34 cellular contexts compared by ENCODE assay signal in the genomic region with DNA sequence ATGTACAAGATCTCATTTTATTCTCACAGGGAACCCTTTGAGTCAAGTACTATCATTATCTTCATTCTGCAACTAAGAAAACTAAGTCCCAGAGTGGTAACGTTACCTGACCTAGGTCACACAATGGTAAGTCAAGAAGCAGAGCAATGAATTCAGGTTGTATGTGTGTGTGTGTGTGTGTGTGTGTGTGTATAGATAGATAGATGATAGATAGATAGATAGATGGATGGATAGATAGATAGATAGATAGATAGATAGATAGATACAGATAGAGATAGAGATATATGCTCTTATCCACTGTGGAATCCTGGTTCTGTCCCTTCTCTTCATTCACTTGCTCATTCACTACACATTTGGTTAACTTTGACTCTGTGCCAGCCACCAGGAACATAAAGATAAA.
"Had no signal": no experiment of that assay in that cellular context is flagged by ENCODE, and none has a peak within 500 bp of the region (broad histone marks: within the 10 kb centered on the region; RNA-seq: fewer than 3 reads in every experiment).

No MANE protein-coding gene starts in this region.

- ATAC-seq: activated naive CD4-positive, alpha-beta T cell treated with anti-CD3 and anti-CD28 coated beads, Interleukin-2, amount 50 U/mL, for 72 hours; activated naive CD8-positive, alpha-beta T cell treated with anti-CD3 and anti-CD28 coated beads, Interleukin-2, amount 50 U/mL, for 24 hours; activated T-cell treated with anti-CD3 and anti-CD28 coated beads, Interleukin-2, amount 50 U/mL, for 4 hours; activated T-cell treated with anti-CD3 and anti-CD28 coated beads, Interleukin-2, amount 50 U/mL, for 72 hours; activated T-helper 17 cell treated with anti-CD3 and anti-CD28 coated beads, Interleukin-2, amount 50 U/mL, for 72 hours; body of pancreas had no signal

- H3K4me1 ChIP-seq: adrenal gland, ascending aorta, breast epithelium had no signal

- H3K36me3 ChIP-seq: adrenal gland, ascending aorta, brain microvascular endothelial cell, breast epithelium, cardiac muscle cell had no signal

- H3K4me3 ChIP-seq: adrenal gland, ascending aorta, body of pancreas, breast epithelium, cardiac muscle cell had no signal

- DNase-seq: activated effector memory CD4-positive, alpha-beta T cell treated with anti-CD3 and anti-CD28 coated beads, Interleukin-2, amount 50 U/mL, for 16 hours; activated effector memory CD4-positive, alpha-beta T cell treated with Interleukin-2 at 50 U/mL for 16 hours; activated gamma-delta T cell; activated gamma-delta T cell treated with Interleukin-2 at 50 U/mL for 16 hours; activated naive CD4-positive, alpha-beta T cell; activated naive CD4-positive, alpha-beta T cell treated with anti-CD3 and anti-CD28 coated beads for 36 hours; activated naive CD4-positive, alpha-beta T cell treated with anti-CD3 and anti-CD28 coated beads, Interleukin-2, amount 10 ng/mL, durations not matched to agents 7 days and 5 days; activated naive CD4-positive, alpha-beta T cell treated with anti-CD3 and anti-CD28 coated beads, Interleukin-2, amount 50 U/mL, for 16 hours; activated naive CD4-positive, alpha-beta T cell treated with Interleukin-2 at 50 U/mL for 16 hours; activated naive CD8-positive, alpha-beta T cell treated with anti-CD3 and anti-CD28 coated beads for 36 hours; activated naive CD8-positive, alpha-beta T cell treated with anti-CD3 and anti-CD28 coated beads, Interleukin-2, amount 10 ng/mL, durations not matched to agents 7 days and 5 days; activated naive CD8-positive, alpha-beta T cell treated with anti-CD3 and anti-CD28 coated beads, Interleukin-2, amount 50 U/mL, for 24 hours; activated T-cell treated with anti-CD3 and anti-CD28 coated beads, Interleukin-2, amount 50 U/mL, for 1 hour; activated T-cell treated with anti-CD3 and anti-CD28 coated beads, Interleukin-2, amount 50 U/mL, for 24 hours; activated T-cell treated with anti-CD3 and anti-CD28 coated beads, Interleukin-2, amount 50 U/mL, for 4 hours; activated T-cell treated with anti-CD3 and anti-CD28 coated beads, Interleukin-2, amount 50 U/mL, for 48 hours; activated T-cell treated with anti-CD3 and anti-CD28 coated beads, Interleukin-2, amount 50 U/mL, for 72 hours; adrenal gland; amniotic stem cell; amygdala; anterior cingulate cortex; aorta; body of pancreas; brain microvascular endothelial cell; caudate nucleus; central memory CD4-positive, alpha-beta T cell; cerebellar nuclear complex had no signal

- H3K9me3 ChIP-seq: adrenal gland, ascending aorta, body of pancreas, breast epithelium had no signal

- FAIRE-seq: astrocyte, bronchial epithelial cell had no signal

- H3K27ac ChIP-seq: adrenal gland, ascending aorta, body of pancreas, brain microvascular endothelial cell, breast epithelium, cardiac muscle cell had no signal

- H3K27me3 ChIP-seq: ascending aorta, body of pancreas, brain microvascular endothelial cell, breast epithelium, cardiac muscle cell had no signal
